20 cellular contexts compared by ENCODE assay signal in genomic region chr16:4884209-4884608, GRCh38. TPM values are rescaled to one million over a fixed set of nuclear protein-coding genes. Genes with fewer than 3 reads are reported as not detected.
DNase-seq lines count a peak whose midpoint lies in the region; ATAC-seq, FAIRE-seq and TF ChIP-seq lines count a peak whose summit lies in the region.
"Had no signal": no experiment of that assay in that cellular context is flagged by ENCODE, and none has a peak within 500 bp of the region (broad histone marks: within the 10 kb centered on the region; RNA-seq: fewer than 3 reads in every experiment).

No MANE protein-coding gene starts in this region.

- H3K4me3 ChIP-seq in Caco-2 (ENCODE audit: low read depth, low read length) (no peak overlapping the region), HEK293 (ENCODE audit: low read depth, low read length) (no peak overlapping the region), K562 (no peak overlapping the region)
- H3K4me3 ChIP-seq: A549, GM23338 had no signal

- POLR2A ChIA-PET in Caco-2 (lab: Charles Lee) (no interaction called here), HEK293 (lab: Yijun Ruan, JAX) (interaction anchor here (0.7 to 1.3 kb wide), 2 partner anchors 9 to 16 kb away, joined by 3 read pairs; no protein-coding TSS in a partner anchor), K562 (lab: Yijun Ruan, JAX) (interaction anchor here (0.9 to 3.6 kb wide), 5 partner anchors 10 to 145 kb away, joined by 3 to 19 read pairs (median 3); no protein-coding TSS in a partner anchor)
- POLR2A ChIA-PET in activated CD4-positive, alpha-beta memory T cell treated with anti-CD3 and anti-CD28 coated beads, Interleukin-2, amount 10 ng/mL, durations not matched to agents 7 days and 5 days (lab: Charles Lee) = no interaction called here

- intact Hi-C loops in Caco-2 (cut with micrococcal nuclease; ENCODE audit: unreplicated experiment) (no loop called here), K562 (cut with micrococcal nuclease) (loop anchor here (10.0 kb wide), 1 partner anchor 51 kb away; the partner anchor contains the start of gene PPL), posterior vena cava (cut with DNase I) (no loop called here)

- H4K20me1 ChIP-seq in K562 (replicated peaks; ENCODE audit: control insufficient read depth, insufficient read depth, low read length) = no peaks in the 10 kb centered on the region; the same call in 1 of the 2 replicates

- TF ChIP-seq CTCF in Caco-2 (IDR thresholded peaks at IDR 0.05; ENCODE audit: insufficient read depth in 1 of 2, low read depth in 1 of 2, low read length in 1 of 2, severe bottlenecking in 1 of 2, unreplicated experiment in 1 of 2) (no peak), HEK293 (tag by site-specific recombination; IDR thresholded peaks at IDR 0.05) (no peak), K562 (IDR thresholded peaks at IDR 0.05 in 2 of 3, conservative IDR thresholded peaks at IDR 0.05 in 1 of 3; ENCODE audit: insufficient read depth in 2 of 3, low read depth in 1 of 3, low read length in 3 of 3) (no peak)

- TF ChIP-seq POLR2A in K562 (conservative IDR thresholded peaks at IDR 0.05) = no peak

- WGBS in K562 (ENCODE audit: insufficient coverage, low coverage, missing lambda C conversion rate) = 97% methylated on average over 23 of the region's 34 CpGs

- H3K4me1 Mint-ChIP-seq in Caco-2 (ENCODE audit: low read depth, unreplicated experiment) = no peaks in the 10 kb centered on the region
- no peaks in the 10 kb centered on the region for H3K4me1 Mint-ChIP-seq in activated CD4-positive, alpha-beta memory T cell treated with anti-CD3 and anti-CD28 coated beads, Interleukin-2, amount 10 ng/mL, durations not matched to agents 7 days and 5 days
- H3K4me1 Mint-ChIP-seq: GM23338, H9 had no signal

- DNase-seq in Caco-2 (no peak), K562 (ENCODE audit: extremely low read depth in 1 of 4, low spot score in 3 of 4) (no peak), posterior vena cava (ENCODE audit: low spot score) (peak; percentile 50), NCI-H2029 (lab: John Stamatoyannopoulos, UW) (no peak)
- no peak for DNase-seq in activated CD4-positive, alpha-beta memory T cell treated with anti-CD3 and anti-CD28 coated beads, Interleukin-2, amount 10 ng/mL, durations not matched to agents 7 days and 5 days
- DNase-seq in stimulated activated CD4-positive, alpha-beta T cell treated with anti-CD3 and anti-CD28 coated beads, Interleukin-12 subunit alpha, Interleukin-12 subunit beta, amount 100 ng/mL, for 4 hours = no peak
- DNase-seq: BE2C; CD4-positive, alpha-beta memory T cell; DMS153; DMS79 treated with DMSO at 0.1 percent for 48 hours; EL; H9 had no signal

- peaks cover 99% of the 10 kb centered on the region for H3K36me3 Mint-ChIP-seq in Caco-2 (ENCODE audit: insufficient read depth, unreplicated experiment)
- H3K36me3 Mint-ChIP-seq in activated CD4-positive, alpha-beta memory T cell treated with anti-CD3 and anti-CD28 coated beads, Interleukin-2, amount 10 ng/mL, durations not matched to agents 7 days and 5 days (ENCODE audit: low read depth) = peaks cover 55% of the 10 kb centered on the region

- no peaks in the 10 kb centered on the region for H3K27me3 ChIP-seq in Caco-2 (replicated peaks; ENCODE audit: control insufficient read depth, insufficient read depth, low read length)
- no peaks in the 10 kb centered on the region for H3K27me3 ChIP-seq in K562 (ENCODE audit: control insufficient read depth in 2 of 2, insufficient read depth in 2 of 2, low read length in 2 of 2)
- H3K27me3 ChIP-seq: BE2C had no signal

- no peak overlapping the region for H3K27ac ChIP-seq in HEK293 (ENCODE audit: extremely low read depth, low read depth, low read length)
- no peak overlapping the region for H3K27ac ChIP-seq in K562 (ENCODE audit: extremely low read depth, low read depth, low read length)
- H3K27ac ChIP-seq: A549, C4-2B, HL-60 had no signal

- BruUV-seq in Caco-2 (replicated peaks; lab: Mats Ljungman, UMichigan) (no TSS peak), K562 (replicated peaks; lab: Mats Ljungman, UMichigan) (no TSS peak)

- H3K4me1 ChIP-seq in Caco-2 (no peaks in the 10 kb centered on the region), HEK293 (ENCODE audit: control insufficient read depth, insufficient read depth, low read length) (peaks cover 8% of the 10 kb centered on the region; the same call in 1 of the 2 replicates), K562 (replicated peaks in 1 of 2; ENCODE audit: control insufficient read depth in 2 of 2, insufficient read depth in 2 of 2, low read length in 2 of 2) (peaks cover 25 to 38% of the 10 kb centered on the region in 2 experiments; a peak in 4 of 5 replicates)
- H3K4me1 ChIP-seq: A549 had no signal

- no peaks in the 10 kb centered on the region for H3K9me3 Mint-ChIP-seq in Caco-2 (ENCODE audit: unreplicated experiment)
- no peaks in the 10 kb centered on the region for H3K9me3 Mint-ChIP-seq in activated CD4-positive, alpha-beta memory T cell treated with anti-CD3 and anti-CD28 coated beads, Interleukin-2, amount 10 ng/mL, durations not matched to agents 7 days and 5 days
- H3K9me3 Mint-ChIP-seq: GM23338, H9 had no signal

- no peak for TF ChIP-seq EP300 in K562 (IDR thresholded peaks at IDR 0.05; ENCODE audit: low read length)

- H3K36me3 ChIP-seq in Caco-2 (ENCODE audit: control insufficient read depth, insufficient read depth, low read length) (no peaks in the 10 kb centered on the region; the same call in 1 of the 2 replicates), HEK293 (ENCODE audit: control insufficient read depth in 2 of 2, insufficient read depth in 1 of 2, low read length in 2 of 2) (peaks cover 0 to 86% of the 10 kb centered on the region in 2 experiments), K562 (ENCODE audit: control insufficient read depth, insufficient read depth, low read length) (peaks cover 71% of the 10 kb centered on the region)

- no peaks in the 10 kb centered on the region for H3K79me2 ChIP-seq in K562 (ENCODE audit: control insufficient read depth, insufficient read depth, low read length)

- CTCF ChIA-PET in Caco-2 (lab: Charles Lee) (interaction anchor here (0.9 kb wide), 1 partner anchor 51 kb away, joined by 3 read pairs; no protein-coding TSS in a partner anchor), HEK293 (lab: Yijun Ruan, JAX) (interaction anchor here (0.6 to 1.4 kb wide), 6 partner anchors 10 to 365 kb away, joined by 3 to 4 read pairs (median 4); no protein-coding TSS in a partner anchor), K562 (lab: Yijun Ruan, JAX; ENCODE audit: low intra/inter-chr PET ratio) (interaction anchor here (0.5 kb wide), 1 partner anchor 191 kb away, joined by 3 read pairs; the partner anchor contains the start of gene NUDT16L1)
- CTCF ChIA-PET in activated CD4-positive, alpha-beta memory T cell treated with anti-CD3 and anti-CD28 coated beads, Interleukin-2, amount 10 ng/mL, durations not matched to agents 7 days and 5 days (lab: Charles Lee) = no interaction called here

- no peak overlapping the region for H3K4me2 ChIP-seq in K562 (ENCODE audit: insufficient read depth, low read length)
- H3K4me2 ChIP-seq: A549, GM23338 had no signal

- no peak overlapping the region for H3K9ac ChIP-seq in K562 (ENCODE audit: insufficient read depth in 1 of 2, low read depth in 2 of 2, low read length in 2 of 2)

- TF ChIP-seq RAD21 in K562 (CRISPR knock-in tag; conservative IDR thresholded peaks at IDR 0.05 in 1 of 2, IDR thresholded peaks at IDR 0.05 in 1 of 2) = no peak

- FAIRE-seq in K562 (lab: Jason Lieb, UNC) = no peak
- FAIRE-seq: A549, D721Med, G401.6, GM12891 had no signal

- no peak overlapping the region for H2AFZ ChIP-seq in K562 (ENCODE audit: low read depth, low read length)
- H2AFZ ChIP-seq: GM23338 had no signal

- H3K27ac Mint-ChIP-seq in Caco-2 (ENCODE audit: unreplicated experiment) = peak overlapping the region; percentile 43
- H3K27ac Mint-ChIP-seq in activated CD4-positive, alpha-beta memory T cell treated with anti-CD3 and anti-CD28 coated beads, Interleukin-2, amount 10 ng/mL, durations not matched to agents 7 days and 5 days = no peak overlapping the region
- H3K27ac Mint-ChIP-seq: GM23338 had no signal

- H3K4me3 Mint-ChIP-seq in Caco-2 (ENCODE audit: unreplicated experiment) = peak overlapping the region; percentile 31
- H3K4me3 Mint-ChIP-seq in activated CD4-positive, alpha-beta memory T cell treated with anti-CD3 and anti-CD28 coated beads, Interleukin-2, amount 10 ng/mL, durations not matched to agents 7 days and 5 days = no peak overlapping the region
- H3K4me3 Mint-ChIP-seq: GM23338, H9 had no signal

- H3K9me3 ChIP-seq in Caco-2 (no peaks in the 10 kb centered on the region), HEK293 (ENCODE audit: control insufficient read depth, insufficient read depth, low read depth, low read length) (no peaks in the 10 kb centered on the region), K562 (replicated peaks; ENCODE audit: control insufficient read depth, insufficient read depth, low read depth, low read length) (peaks cover 7% of the 10 kb centered on the region; the same call in 1 of the 2 replicates)
- H3K9me3 ChIP-seq: A549, BE2C had no signal

- peaks cover 3% of the 10 kb centered on the region for H3K9me1 ChIP-seq in K562 (ENCODE audit: control insufficient read depth, insufficient read depth, low read length)

- in situ Hi-C loops in K562 (cut with MboI) = no loop called here

- no peak for ATAC-seq in K562
- ATAC-seq: A549, GM23338 had no signal

- H3K27me3 Mint-ChIP-seq in Caco-2 (ENCODE audit: insufficient read depth, unreplicated experiment) = no peaks in the 10 kb centered on the region
- H3K27me3 Mint-ChIP-seq in activated CD4-positive, alpha-beta memory T cell treated with anti-CD3 and anti-CD28 coated beads, Interleukin-2, amount 10 ng/mL, durations not matched to agents 7 days and 5 days = no peaks in the 10 kb centered on the region
- H3K27me3 Mint-ChIP-seq: CD4-positive, alpha-beta memory T cell had no signal

RNA-seq across cellular contexts. Expression of gene UBN1, which starts 36.9 kb away (rescaled TPM):
- total RNA-seq in Caco-2 (2022) (31.5 and 37.9 TPM in 2 replicates), K562 (2014; rRNA removed) (20.6 and 20.8 TPM in 2 replicates), K562 (2014; rRNA removed; fragmentation: Illumina TruSeq; extraction: Trizol) (19.8 and 23.9 TPM in 2 replicates), K562 (2015; rRNA removed; fragmentation: Illumina TruSeq; extraction: Trizol) (24.4 and 25.0 TPM in 2 replicates), K562 (2021) (40.9 and 45.7 TPM in 2 replicates), posterior vena cava (10 to 100 TPM; 25.5 to 27.7 TPM)
- total RNA-seq in K562 (2011; cell fraction: chromatin; rRNA removed; ENCODE audit: low replicate concordance) = 79.4 and 106 TPM in 2 replicates
- 59.1 and 60.7 TPM in 2 replicates for total RNA-seq in K562 (2011; cell fraction: nucleolus; rRNA removed)
- total RNA-seq in K562 (2011; cell fraction: nucleoplasm; rRNA removed) = 65.0 TPM in 2 replicates
- polyA plus RNA-seq in K562 (2011; rRNA removed) (14.9 and 15.4 TPM in 2 replicates), K562 (2014; fragmentation: Illumina TruSeq; extraction: Trizol) (31.2 and 34.2 TPM in 2 replicates), K562 (2014; fragmentation: Nextera tagmentation; extraction: Ambion mirVana) (1 to 10 TPM; 1.5 to 2.4 TPM), K562 (2014; rRNA removed) (21.1 and 25.5 TPM in 2 replicates)
- 14.7 and 17.3 TPM in 2 replicates for polyA plus RNA-seq in K562 (2011; cell fraction: cytosol; rRNA removed)
- polyA plus RNA-seq in K562 (2011; cell fraction: nucleus; rRNA removed) = 42.6 and 53.3 TPM in 2 replicates
- polyA plus RNA-seq in K562 (2012) = 29.7 and 30.3 TPM in 2 replicates
- 17.7 and 25.8 TPM in 2 replicates for polyA minus RNA-seq in K562 (2011; rRNA and poly(A)+ RNA removed)
- polyA minus RNA-seq in K562 (2011; cell fraction: cytosol; rRNA and poly(A)+ RNA removed) = 16.8 and 27.0 TPM in 2 replicates
- 21.5 and 21.8 TPM in 2 replicates for polyA minus RNA-seq in K562 (2011; cell fraction: nucleus; rRNA and poly(A)+ RNA removed)
- 10 to 100 TPM; 39.2 to 39.6 TPM for total RNA-seq in activated CD4-positive, alpha-beta memory T cell treated with anti-CD3 and anti-CD28 coated beads, Interleukin-2, amount 10 ng/mL, durations not matched to agents 7 days and 5 days

RNA-seq across cellular contexts. Expression of gene GLYR1, which starts 37.1 kb away (rescaled TPM):
- 112 and 117 TPM in 2 replicates for total RNA-seq in Caco-2 (2022)
- total RNA-seq in K562 (2011; cell fraction: chromatin; rRNA removed; ENCODE audit: low replicate concordance) = 172 and 226 TPM in 2 replicates
- 74.0 and 74.7 TPM in 2 replicates for total RNA-seq in K562 (2011; cell fraction: nucleolus; rRNA removed)
- 112 and 153 TPM in 2 replicates for total RNA-seq in K562 (2011; cell fraction: nucleoplasm; rRNA removed)
- total RNA-seq in K562 (2014; rRNA removed) = 36.5 and 41.6 TPM in 2 replicates
- 59.6 and 76.9 TPM in 2 replicates for total RNA-seq in K562 (2014; rRNA removed; fragmentation: Illumina TruSeq; extraction: Trizol)
- total RNA-seq in K562 (2015; rRNA removed; fragmentation: Illumina TruSeq; extraction: Trizol) = 70.9 and 72.4 TPM in 2 replicates
- total RNA-seq in K562 (2021) = 92.7 and 97.6 TPM in 2 replicates
- polyA plus RNA-seq in K562 (2011; rRNA removed) = 60.2 and 63.0 TPM in 2 replicates
- 49.4 and 62.8 TPM in 2 replicates for polyA plus RNA-seq in K562 (2011; cell fraction: cytosol; rRNA removed)
- polyA plus RNA-seq in K562 (2011; cell fraction: nucleus; rRNA removed) = 66.8 and 89.3 TPM in 2 replicates
- 65.5 and 88.3 TPM in 2 replicates for polyA plus RNA-seq in K562 (2012)
- polyA plus RNA-seq in K562 (2014; fragmentation: Illumina TruSeq; extraction: Trizol) = 96.4 and 99.2 TPM in 2 replicates
- polyA plus RNA-seq in K562 (2014; fragmentation: Nextera tagmentation; extraction: Ambion mirVana) = 1 to 10 TPM; 6.7 to 8.3 TPM
- polyA plus RNA-seq in K562 (2014; rRNA removed) = 83.1 and 89.8 TPM in 2 replicates
- 78.7 and 80.6 TPM in 2 replicates for polyA minus RNA-seq in K562 (2011; rRNA and poly(A)+ RNA removed)
- 28.9 and 29.7 TPM in 2 replicates for polyA minus RNA-seq in K562 (2011; cell fraction: cytosol; rRNA and poly(A)+ RNA removed)
- polyA minus RNA-seq in K562 (2011; cell fraction: nucleus; rRNA and poly(A)+ RNA removed) = 31.8 and 43.2 TPM in 2 replicates
- total RNA-seq in posterior vena cava = 10 to 100 TPM; 72.2 to 72.3 TPM
- total RNA-seq in activated CD4-positive, alpha-beta memory T cell treated with anti-CD3 and anti-CD28 coated beads, Interleukin-2, amount 10 ng/mL, durations not matched to agents 7 days and 5 days = 10 to 100 TPM; 80.4 to 85.4 TPM

RNA-seq across cellular contexts. Expression of gene PPL, which starts 52.7 kb away (rescaled TPM):
- 61.5 and 68.1 TPM in 2 replicates for total RNA-seq in Caco-2 (2022)
- 0.07 and 0.19 TPM in 2 replicates for total RNA-seq in K562 (2011; cell fraction: chromatin; rRNA removed; ENCODE audit: low replicate concordance)
- total RNA-seq in K562 (2011; cell fraction: nucleolus; rRNA removed) = 0.17 and 0.53 TPM in 2 replicates
- total RNA-seq in K562 (2011; cell fraction: nucleoplasm; rRNA removed) = 0.44 TPM in 1 of 2 replicates, not detected in the other
- 0.09 and 0.16 TPM in 2 replicates for total RNA-seq in K562 (2014; rRNA removed)
- total RNA-seq in K562 (2014; rRNA removed; fragmentation: Illumina TruSeq; extraction: Trizol) = 0.03 TPM in 1 of 2 replicates, not detected in the other
- 0.04 TPM in 1 of 2 replicates, not detected in the other for total RNA-seq in K562 (2015; rRNA removed; fragmentation: Illumina TruSeq; extraction: Trizol)
- total RNA-seq in K562 (2021) = 0.07 and 0.13 TPM in 2 replicates
- polyA plus RNA-seq in K562 (2011; rRNA removed) = 0.05 and 0.07 TPM in 2 replicates
- polyA plus RNA-seq in K562 (2011; cell fraction: cytosol; rRNA removed) = 0.04 TPM in 2 replicates
- polyA plus RNA-seq in K562 (2011; cell fraction: nucleus; rRNA removed) = 0.11 and 0.33 TPM in 2 replicates
- 0.13 and 0.22 TPM in 2 replicates for polyA plus RNA-seq in K562 (2012)
- 0.03 and 0.10 TPM in 2 replicates for polyA plus RNA-seq in K562 (2014; fragmentation: Illumina TruSeq; extraction: Trizol)
- under 1 TPM in 1 of 2 experiments, not detected in 1; 0.15 TPM for polyA plus RNA-seq in K562 (2014; fragmentation: Nextera tagmentation; extraction: Ambion mirVana)
- 0.01 and 0.03 TPM in 2 replicates for polyA plus RNA-seq in K562 (2014; rRNA removed)
- polyA minus RNA-seq in K562 (2011; rRNA and poly(A)+ RNA removed) = 0.11 and 0.39 TPM in 2 replicates
- polyA minus RNA-seq in K562 (2011; cell fraction: cytosol; rRNA and poly(A)+ RNA removed) = 0.19 and 0.27 TPM in 2 replicates
- 0.11 and 0.13 TPM in 2 replicates for polyA minus RNA-seq in K562 (2011; cell fraction: nucleus; rRNA and poly(A)+ RNA removed)
- total RNA-seq in posterior vena cava = 10 to 100 TPM; 23.8 to 24.1 TPM
- total RNA-seq in activated CD4-positive, alpha-beta memory T cell treated with anti-CD3 and anti-CD28 coated beads, Interleukin-2, amount 10 ng/mL, durations not matched to agents 7 days and 5 days = under 1 TPM in 1 of 2 experiments, not detected in 1; 0.08 TPM
- total RNA-seq: CD4-positive, alpha-beta memory T cell had no signal

Comparison
In these comparisons a context has a peak if more than half of its experiments do, and no peak if none do; other contexts are left out.
1. RNA of gene PPL, which starts 52.7 kb away (total RNA-seq): 61.5 to 68.1 TPM in Caco-2 and 23.8 to 24.1 TPM in posterior vena cava; 0.08 TPM in activated CD4-positive, alpha-beta memory T cell treated with anti-CD3 and anti-CD28 coated beads, Interleukin-2, amount 10 ng/mL, durations not matched to agents 7 days and 5 days and 0.03 to 0.53 TPM in K562; every median in the first group is over 10 times any median in the second.
2. POLR2A ChIA-PET loops: an anchor here in HEK293 (0.7 to 1.3 kb wide) and K562 (0.9 to 3.6 kb wide); none called in Caco-2 and activated CD4-positive, alpha-beta memory T cell treated with anti-CD3 and anti-CD28 coated beads, Interleukin-2, amount 10 ng/mL, durations not matched to agents 7 days and 5 days.